ENCODE assay signal across 7 cellular contexts in genomic region chr2:201184248-201184647, GRCh38. TPM values are rescaled to one million over a fixed set of nuclear protein-coding genes. Genes with fewer than 3 reads are reported as not detected.
A peak's percentile ranks its signal among the peaks of the same experiment; 100 is the strongest.
DNase-seq lines count a peak whose midpoint lies in the region; ATAC-seq, FAIRE-seq and TF ChIP-seq lines count a peak whose summit lies in the region.
"Not testable (repeated sequence)": the region's sequence is repeated elsewhere in the genome, so short reads cannot be mapped to it uniquely, and the experiment has no call there.

No MANE protein-coding gene starts in this region.

- CTCF ChIA-PET in T-cell (lab: Charles Lee) = interaction anchor here (2.9 to 3.0 kb wide), 2 partner anchors 48 to 49 kb away, joined by 45 to 168 read pairs; no protein-coding TSS in a partner anchor

- peaks cover 58 to 64% (median 58%) of the 10 kb centered on the region in 3 donors for H3K4me1 Mint-ChIP-seq in T-cell
- peaks cover 72% of the 10 kb centered on the region for H3K4me1 Mint-ChIP-seq in activated T-cell treated with anti-CD3 and anti-CD28 coated beads, Interleukin-2, amount 50 U/mL, for 72 hours (ENCODE audit: low read depth)
- H3K4me1 Mint-ChIP-seq in mesothelial cell of epicardium = peaks cover 11% of the 10 kb centered on the region

- H3K9me3 ChIP-seq in small intestine (ENCODE audit: control insufficient read depth, low read depth) = not testable (repeated sequence)

- not testable (repeated sequence) for DNase-seq in GM12864 (ENCODE audit: low read depth); T-cell; activated T-cell treated with anti-CD3 and anti-CD28 coated beads, Interleukin-2, amount 50 U/mL, for 72 hours; bronchial epithelial cell (ENCODE audit: low read depth); fibroblast of the aortic adventitia (ENCODE audit: low read depth); mesothelial cell of epicardium (ENCODE audit: low spot score in 2 of 2, unreplicated experiment in 2 of 2); small intestine

- not testable (repeated sequence) for H3K4me1 ChIP-seq in small intestine (ENCODE audit: control insufficient read depth in 2 of 2, insufficient read depth in 1 of 2, low read depth in 1 of 2, low read length in 1 of 2)

- TF ChIP-seq CTCF in GM12864 (IDR thresholded peaks at IDR 0.05; ENCODE audit: low read depth, low read length, missing control alignments); bronchial epithelial cell (IDR thresholded peaks at IDR 0.05; ENCODE audit: insufficient read depth, low read length, severe bottlenecking); fibroblast of the aortic adventitia (IDR thresholded peaks at IDR 0.05; ENCODE audit: insufficient read depth, low read length); mesothelial cell of epicardium (IDR thresholded peaks at IDR 0.05; ENCODE audit: unreplicated experiment): not testable (repeated sequence)

- H3K27ac ChIP-seq in small intestine (ENCODE audit: low read depth in 1 of 2, low read length in 1 of 2) = not testable (repeated sequence)

- H3K4me3 Mint-ChIP-seq in T-cell = peak overlapping the region; percentile 90 to 99 (median 95)
- H3K4me3 Mint-ChIP-seq in activated T-cell treated with anti-CD3 and anti-CD28 coated beads, Interleukin-2, amount 50 U/mL, for 72 hours = peak overlapping the region; percentile 91 to 97
- H3K4me3 Mint-ChIP-seq in mesothelial cell of epicardium = peak overlapping the region; percentile 37

- H3K36me3 Mint-ChIP-seq in T-cell = peaks cover 22% of the 10 kb centered on the region
- H3K36me3 Mint-ChIP-seq in activated T-cell treated with anti-CD3 and anti-CD28 coated beads, Interleukin-2, amount 50 U/mL, for 72 hours (ENCODE audit: insufficient read depth in 2 of 2) = peaks cover 8 to 16% of the 10 kb centered on the region in 2 donors
- not testable (repeated sequence) for H3K36me3 Mint-ChIP-seq in mesothelial cell of epicardium

- H3K27me3 Mint-ChIP-seq in T-cell; activated T-cell treated with anti-CD3 and anti-CD28 coated beads, Interleukin-2, amount 50 U/mL, for 72 hours (ENCODE audit: low read depth); mesothelial cell of epicardium (ENCODE audit: low read depth): not testable (repeated sequence)

- WGBS in small intestine, 3 donors = 28 to 39% (median 29%) methylated on average over 6 of the region's 6 CpGs

- H3K27me3 ChIP-seq in bronchial epithelial cell (ENCODE audit: control insufficient read depth, insufficient read depth, low read length); small intestine (ENCODE audit: control insufficient read depth in 2 of 2, insufficient read depth in 2 of 2, low read length in 2 of 2): not testable (repeated sequence)

- POLR2A ChIA-PET in T-cell (lab: Charles Lee) = interaction anchor here in 1 of 2 donors (1.0 kb wide), 1 partner anchor 267 kb away, joined by 4 read pairs; no protein-coding TSS in a partner anchor

- H3K36me3 ChIP-seq in bronchial epithelial cell (ENCODE audit: control insufficient read depth, insufficient read depth, low read length); small intestine (ENCODE audit: control insufficient read depth in 2 of 2, insufficient read depth in 2 of 2, low read length in 2 of 2): not testable (repeated sequence)

- FAIRE-seq in bronchial epithelial cell (lab: Jason Lieb, UNC); small intestine (lab: Jason Lieb, UNC): not testable (repeated sequence)

- H3K9me3 Mint-ChIP-seq in T-cell; activated T-cell treated with anti-CD3 and anti-CD28 coated beads, Interleukin-2, amount 50 U/mL, for 72 hours; mesothelial cell of epicardium: not testable (repeated sequence)

- not testable (repeated sequence) for ATAC-seq in T-cell (replicated peaks in 1 of 4)
- peak in 1 of 2 donors; percentile 18 for ATAC-seq in activated T-cell treated with anti-CD3 and anti-CD28 coated beads, Interleukin-2, amount 50 U/mL, for 72 hours (replicated peaks in 1 of 2)

- peak overlapping the region; percentile 96 for H3K27ac Mint-ChIP-seq in T-cell
- peak overlapping the region; percentile 93 for H3K27ac Mint-ChIP-seq in activated T-cell treated with anti-CD3 and anti-CD28 coated beads, Interleukin-2, amount 50 U/mL, for 72 hours
- not testable (repeated sequence) for H3K27ac Mint-ChIP-seq in mesothelial cell of epicardium

- H3K4me3 ChIP-seq in GM12864 (ENCODE audit: low read depth, low read length) (peak overlapping the region; percentile 34), bronchial epithelial cell (ENCODE audit: low read depth, low read length) (peak overlapping the region; percentile 48), fibroblast of the aortic adventitia (ENCODE audit: low read depth, low read length) (peak overlapping the region; percentile 75), small intestine (ENCODE audit: low read depth in 1 of 2, low read length in 2 of 2) (peak overlapping the region; percentile 31 to 62)

RNA-seq across cellular contexts. Expression of gene CASP10, which starts 1.3 kb away (rescaled TPM):
- total RNA-seq in T-cell (10 to 100 TPM; 23.3 to 46.4 (median 29.2) TPM), bronchial epithelial cell (2.6 and 5.1 TPM in 2 replicates), fibroblast of the aortic adventitia (ENCODE audit: low replicate concordance) (4.8 and 9.1 TPM in 2 replicates), mesothelial cell of epicardium (2.2 to 3.1 TPM (median 2.8 TPM) in 3 replicates)
- 10 to 100 TPM; 15.7 to 17.4 TPM for total RNA-seq in activated T-cell treated with anti-CD3 and anti-CD28 coated beads, Interleukin-2, amount 50 U/mL, for 72 hours
- 10 to 100 TPM; 11.6 to 21.7 (median 17.9) TPM for polyA plus RNA-seq in small intestine

Comparison
In these comparisons a context has a peak if more than half of its experiments do, and no peak if none do; other contexts are left out.
1. H3K4me3 Mint-ChIP-seq: peak in every context shown above with its lines; median percentile 95 in T-cell; 94 in activated T-cell treated with anti-CD3 and anti-CD28 coated beads, Interleukin-2, amount 50 U/mL, for 72 hours; 37 in mesothelial cell of epicardium.